Comparison of ENCODE assay signal across 8 cellular contexts in genomic region chr2:210170442-210171303, GRCh38. TPM values are rescaled to one million over a fixed set of nuclear protein-coding genes. Genes with fewer than 3 reads are reported as not detected.
DNase-seq lines count a peak whose midpoint lies in the region; ATAC-seq and TF ChIP-seq lines count a peak whose summit lies in the region.

No MANE protein-coding gene starts in this region.

- H3K4me1 Mint-ChIP-seq in activated B cell treated with CpG ODN at 0.5 μM for 24 hours (peaks cover 24% of the 10 kb centered on the region), immature natural killer cell (peaks cover 18 to 26% of the 10 kb centered on the region in 2 donors)

- H3K36me3 ChIP-seq in smooth muscle cell (ENCODE audit: low read depth) = no peaks in the 10 kb centered on the region

- no peaks in the 10 kb centered on the region for H3K27me3 ChIP-seq in smooth muscle cell (ENCODE audit: low read depth)

- peaks cover 36% of the 10 kb centered on the region for H3K79me2 ChIP-seq in smooth muscle cell (ENCODE audit: low read depth)

- ATAC-seq in HG03175 (IDR thresholded peaks at IDR 0.05; ENCODE audit: unreplicated experiment) (peak; percentile 71), activated B cell treated with CpG ODN at 0.5 μM for 24 hours (ENCODE audit: low read depth) (peak; percentile 73)

- peak; percentile 41 for TF ChIP-seq POLR2A in GM18951 (IDR thresholded peaks at IDR 0.05; ENCODE audit: extremely low read depth, insufficient read depth, insufficient read length)

- H4K20me1 ChIP-seq in smooth muscle cell (ENCODE audit: low read depth) = no peaks in the 10 kb centered on the region

- H3K27ac Mint-ChIP-seq in activated B cell treated with CpG ODN at 0.5 μM for 24 hours (peak overlapping the region; percentile 94), immature natural killer cell (peak overlapping the region; percentile 92 to 98 (median 97))

- DNase-seq in AG08395 (ENCODE audit: low spot score) = peak; percentile 95
- peak; percentile 99 for DNase-seq in NCI-H2227 treated with DMSO at 0.1 percent for 48 hours (lab: John Stamatoyannopoulos, UW)
- DNase-seq in activated B cell treated with CpG ODN at 0.5 μM for 24 hours = peak; percentile 96
- peak; percentile 49 to 99 (median 95) for DNase-seq in caudate nucleus (lab: John Stamatoyannopoulos, UW)
- peak; percentile 95 for DNase-seq in immature natural killer cell
- peak; percentile 96 for DNase-seq in smooth muscle cell (lab: John Stamatoyannopoulos, UW; ENCODE audit: unreplicated experiment)

- peak overlapping the region; percentile 91 for H3K9ac ChIP-seq in smooth muscle cell (ENCODE audit: low read depth)

- H3K27ac ChIP-seq in caudate nucleus (ENCODE audit: low read depth, low read length) (peak overlapping the region; percentile 100), smooth muscle cell (ENCODE audit: low read depth) (peak overlapping the region; percentile 94)

- POLR2A ChIA-PET in activated B cell treated with CpG ODN at 0.5 μM for 24 hours (lab: Charles Lee) = interaction anchor here (0.6 to 1.1 kb wide), 4 partner anchors 166 to 1916 kb away, joined by 3 to 4 read pairs (median 3); partner anchors contain the start of genes IDH1 and RPE

- H3F3A ChIP-seq in smooth muscle cell (ENCODE audit: low read depth) = peaks cover 14% of the 10 kb centered on the region

- H3K9me3 Mint-ChIP-seq in activated B cell treated with CpG ODN at 0.5 μM for 24 hours (no peaks in the 10 kb centered on the region), immature natural killer cell (no peaks in the 10 kb centered on the region)

- intact Hi-C loops in activated B cell treated with CpG ODN at 0.5 μM for 24 hours (cut with micrococcal nuclease) = loop anchor here (1.0 to 10.0 kb wide), 7 partner anchors 24 to 1916 kb away; partner anchors contain the start of genes IDH1, LANCL1, MAP2 and PIKFYVE

- H3K36me3 Mint-ChIP-seq in activated B cell treated with CpG ODN at 0.5 μM for 24 hours (ENCODE audit: low read depth) (peaks cover 9% of the 10 kb centered on the region), immature natural killer cell (no peaks in the 10 kb centered on the region)

- 1% methylated on average over 47 of the region's 64 CpGs for WGBS in smooth muscle cell (ENCODE audit: low lambda C conversion rate)

- H3K27me3 Mint-ChIP-seq in activated B cell treated with CpG ODN at 0.5 μM for 24 hours = peaks cover 6% of the 10 kb centered on the region
- H3K27me3 Mint-ChIP-seq in immature natural killer cell (ENCODE audit: low read depth in 3 of 3) = peaks cover 18 to 24% (median 21%) of the 10 kb centered on the region in 3 donors

- peak overlapping the region; percentile 69 for H2AFZ ChIP-seq in smooth muscle cell (ENCODE audit: low read depth)

- H3K4me3 Mint-ChIP-seq in activated B cell treated with CpG ODN at 0.5 μM for 24 hours = peak overlapping the region; percentile 97
- peak overlapping the region; percentile 97 to 100 (median 99) for H3K4me3 Mint-ChIP-seq in immature natural killer cell

- in situ Hi-C loops in GM18951 (cut with MboI; ENCODE audit: low sequenced_read_pairs, unreplicated experiment) = no loop called here

- peak overlapping the region; percentile 82 for H3K4me3 ChIP-seq in smooth muscle cell

- H3K4me2 ChIP-seq in smooth muscle cell = peak overlapping the region; percentile 81

- CTCF ChIA-PET in activated B cell treated with CpG ODN at 0.5 μM for 24 hours (lab: Charles Lee) = interaction anchor here (1.0 kb wide), 1 partner anchor 193 kb away, joined by 3 read pairs; no protein-coding TSS in a partner anchor

- H3K9me3 ChIP-seq in smooth muscle cell (replicated peaks; ENCODE audit: low read depth) = no peaks in the 10 kb centered on the region

- peaks cover 37% of the 10 kb centered on the region for H3K4me1 ChIP-seq in smooth muscle cell (ENCODE audit: low read depth)

- TF ChIP-seq CTCF in activated B cell treated with CpG ODN at 0.5 μM for 24 hours (IDR thresholded peaks at IDR 0.05) (no peak), smooth muscle cell (IDR thresholded peaks at IDR 0.05; ENCODE audit: borderline replicate concordance, insufficient read depth, poor library complexity, severe bottlenecking) (no peak)

RNA-seq across cellular contexts. Expression of gene KANSL1L, which starts 0.5 kb away (rescaled TPM):
- total RNA-seq in activated B cell treated with CpG ODN at 0.5 μM for 24 hours (13.1 and 14.2 TPM in 2 replicates), smooth muscle cell (20.3 and 27.0 TPM in 2 replicates)
- polyA plus RNA-seq in immature natural killer cell (1 to 10 TPM; 1.0 to 1.4 (median 1.1) TPM), smooth muscle cell (1.8 and 3.6 TPM in 2 replicates)

RNA-seq across cellular contexts. Expression of gene ACADL, which starts 54.6 kb away (rescaled TPM):
- total RNA-seq in activated B cell treated with CpG ODN at 0.5 μM for 24 hours (not detected in 2 replicates), smooth muscle cell (6.2 and 7.5 TPM in 2 replicates)
- polyA plus RNA-seq in immature natural killer cell (not detected), smooth muscle cell (1.3 and 5.4 TPM in 2 replicates)

Comparison
In these comparisons a context has a peak if more than half of its experiments do, and no peak if none do; other contexts are left out.
1. Peak in every context shown above with its lines: DNase-seq, ATAC-seq, H3K4me3 ChIP-seq and H3K27ac ChIP-seq.